ENCODE assay signal across 1 cellular context in genomic region chr7:105013818-105014724, GRCh38.
A peak's percentile ranks its signal among the peaks of the same experiment; 100 is the strongest.
TF ChIP-seq lines count a peak whose summit lies in the region.

Gene KMT2E, plus strand, starts transcription at chr7:105014205. Its CDS starts 26,748 bp downstream, at chr7:105040953.

TF ChIP-seq in K562, 482 proteins besides CTCF, POLR2A, EP300 and RAD21 (continued from another document and continues in another):
- TF ChIP-seq TSHZ1 (CRISPR knock-in tag; IDR thresholded peaks at IDR 0.05) = no peak
- TF ChIP-seq CHD7 (IDR thresholded peaks at IDR 0.05; ENCODE audit: low read depth, low read length) = no peak
- TF ChIP-seq JUN (IDR thresholded peaks at IDR 0.05; ENCODE audit: borderline replicate concordance, low read depth, low read length) = 0 out of 2 replicates have a peak, but pooled peaks have one; percentile 4
- no peak for TF ChIP-seq JUN (CRISPR knock-in tag; IDR thresholded peaks at IDR 0.05; ENCODE audit: borderline replicate concordance)
- no peak for TF ChIP-seq ZBTB11 (CRISPR knock-in tag; IDR thresholded peaks at IDR 0.05)
- 0 out of 2 replicates have a peak, but pooled peaks have one; percentile 24 for TF ChIP-seq KDM2B (CRISPR knock-in tag; IDR thresholded peaks at IDR 0.05)
- TF ChIP-seq ZNF584 (CRISPR knock-in tag; IDR thresholded peaks at IDR 0.05; ENCODE audit: low read depth) = no peak
- TF ChIP-seq E2F4 (CRISPR knock-in tag; IDR thresholded peaks at IDR 0.05; ENCODE audit: low read depth) = peak; percentile 63; the same call in 1 of the 2 replicates
- no peak for TF ChIP-seq RBM14 (IDR thresholded peaks at IDR 0.05; ENCODE audit: borderline replicate concordance, insufficient read depth, low read depth, low read length)
- TF ChIP-seq ZNF830 (CRISPR knock-in tag; IDR thresholded peaks at IDR 0.05) = peak; percentile 97
- no peak for TF ChIP-seq SNAPC5 (CRISPR knock-in tag; IDR thresholded peaks at IDR 0.05)
- peak; percentile 56; the same call in 1 of the 2 replicates for TF ChIP-seq DMBX1 (CRISPR knock-in tag; IDR thresholded peaks at IDR 0.05; ENCODE audit: borderline replicate concordance)
- no peak for TF ChIP-seq NCOA2 (IDR thresholded peaks at IDR 0.05; ENCODE audit: partially characterized antibody in 2 of 2)
- no peak for TF ChIP-seq TRIM24 (IDR thresholded peaks at IDR 0.05)
- peak; percentile 70 for TF ChIP-seq ZNF23 (CRISPR knock-in tag; IDR thresholded peaks at IDR 0.05)
- TF ChIP-seq NELFE (IDR thresholded peaks at IDR 0.05; ENCODE audit: insufficient read depth, insufficient read length) = no peak
- peak; percentile 94 for TF ChIP-seq XRCC5 (IDR thresholded peaks at IDR 0.05; ENCODE audit: low read depth, low read length)
- TF ChIP-seq CREB3 (tag; conservative IDR thresholded peaks at IDR 0.05; ENCODE audit: low read depth) = no peak
- TF ChIP-seq CHD2 (IDR thresholded peaks at IDR 0.05; ENCODE audit: low read depth, low read length) = peak; percentile 69
- no peak for TF ChIP-seq RFX5 (IDR thresholded peaks at IDR 0.05; ENCODE audit: low read depth, low read length)
- no peak for TF ChIP-seq ZNF282 (CRISPR knock-in tag; IDR thresholded peaks at IDR 0.05)
- no peak for TF ChIP-seq ZNF280A (IDR thresholded peaks at IDR 0.05; ENCODE audit: low read depth, partially characterized antibody)
- TF ChIP-seq LEF1 (IDR thresholded peaks at IDR 0.05) = no peak
- TF ChIP-seq DACH1 (IDR thresholded peaks at IDR 0.05; ENCODE audit: partially characterized antibody) = no peak
- no peak for TF ChIP-seq CBX2 (IDR thresholded peaks at IDR 0.05; ENCODE audit: insufficient read depth, low read length, poor library complexity, severe bottlenecking)
- 0 out of 2 replicates have a peak, but pooled peaks have one; percentile 4 for TF ChIP-seq MTA1 (IDR thresholded peaks at IDR 0.05; ENCODE audit: borderline replicate concordance)
- TF ChIP-seq UBTF (IDR thresholded peaks at IDR 0.05; ENCODE audit: borderline replicate concordance in 1 of 2, low read depth in 2 of 2, low read length in 2 of 2) = no peak
- TF ChIP-seq CTBP1 (IDR thresholded peaks at IDR 0.05; ENCODE audit: borderline replicate concordance) = peak; percentile 89
- no peak for TF ChIP-seq STAT5B (CRISPR knock-in tag; IDR thresholded peaks at IDR 0.05)
- no peak for TF ChIP-seq RFX7 (CRISPR knock-in tag; IDR thresholded peaks at IDR 0.05)
- TF ChIP-seq SRSF9 (IDR thresholded peaks at IDR 0.05; ENCODE audit: borderline replicate concordance, low read depth, low read length) = no peak
